Comparison of ENCODE assay signal across 1 cellular context in the genomic region with DNA sequence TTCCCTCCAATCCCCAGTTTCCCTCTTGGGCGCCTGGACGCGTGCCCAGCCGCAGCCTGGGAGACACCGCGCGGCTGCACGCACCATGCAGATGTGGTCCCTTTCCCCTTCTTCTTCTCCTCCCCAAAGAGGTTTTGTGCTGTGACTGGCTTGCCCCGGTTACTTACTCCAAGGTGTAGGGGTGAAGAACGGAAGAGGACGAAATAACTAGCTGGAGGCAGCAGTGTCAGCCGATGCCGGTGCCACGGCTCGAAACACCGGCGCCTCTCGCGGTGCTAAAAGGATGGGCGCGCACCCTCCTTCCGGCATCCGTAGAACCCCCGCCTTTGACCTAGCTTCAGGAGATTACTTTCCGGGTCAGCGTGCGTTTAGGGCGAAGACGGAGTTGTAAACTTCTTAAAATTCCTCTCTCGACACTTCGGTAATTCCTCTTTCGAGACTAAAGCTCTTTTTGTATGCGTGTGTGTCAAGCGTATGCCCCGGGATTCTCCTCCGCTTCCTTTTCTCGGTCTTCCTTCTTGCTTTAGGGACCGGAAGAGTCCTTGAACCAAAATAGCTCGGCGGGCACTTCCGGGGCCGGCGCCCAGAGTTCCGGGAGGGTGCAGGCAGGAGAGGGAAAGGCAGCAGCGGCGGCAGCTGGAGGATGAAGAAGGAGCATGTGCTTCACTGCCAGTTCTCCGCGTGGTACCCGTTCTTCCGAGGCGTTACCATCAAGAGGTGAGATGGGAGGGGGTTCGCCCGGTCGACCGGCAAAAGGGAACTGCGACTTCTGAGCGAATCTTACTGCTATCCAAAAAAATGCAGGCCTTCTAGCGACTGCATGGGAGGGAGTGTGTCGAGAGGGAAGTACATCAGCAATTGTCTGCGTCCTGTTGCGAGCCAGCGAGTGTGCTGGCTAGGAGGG.
TF ChIP-seq lines count a peak whose summit lies in the region.

A gene with protein sequence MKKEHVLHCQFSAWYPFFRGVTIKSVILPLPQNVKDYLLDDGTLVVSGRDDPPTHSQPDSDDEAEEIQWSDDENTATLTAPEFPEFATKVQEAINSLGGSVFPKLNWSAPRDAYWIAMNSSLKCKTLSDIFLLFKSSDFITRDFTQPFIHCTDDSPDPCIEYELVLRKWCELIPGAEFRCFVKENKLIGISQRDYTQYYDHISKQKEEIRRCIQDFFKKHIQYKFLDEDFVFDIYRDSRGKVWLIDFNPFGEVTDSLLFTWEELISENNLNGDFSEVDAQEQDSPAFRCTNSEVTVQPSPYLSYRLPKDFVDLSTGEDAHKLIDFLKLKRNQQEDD (plus strand): TSS at position 586 of the 904 bp plus-strand sequence. CDS start 58 bp downstream, at position 644.
A gene (minus strand): TSS at position 289 of the 904 bp plus-strand sequence. CDS start 9,600 bp downstream, outside the sequence.

TF ChIP-seq in IMR-90, 13 proteins besides CTCF, POLR2A, EP300 and RAD21 (continued from another document):
- TF ChIP-seq, protein P1, sequence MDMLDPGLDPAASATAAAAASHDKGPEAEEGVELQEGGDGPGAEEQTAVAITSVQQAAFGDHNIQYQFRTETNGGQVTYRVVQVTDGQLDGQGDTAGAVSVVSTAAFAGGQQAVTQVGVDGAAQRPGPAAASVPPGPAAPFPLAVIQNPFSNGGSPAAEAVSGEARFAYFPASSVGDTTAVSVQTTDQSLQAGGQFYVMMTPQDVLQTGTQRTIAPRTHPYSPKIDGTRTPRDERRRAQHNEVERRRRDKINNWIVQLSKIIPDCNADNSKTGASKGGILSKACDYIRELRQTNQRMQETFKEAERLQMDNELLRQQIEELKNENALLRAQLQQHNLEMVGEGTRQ (IDR thresholded peaks at IDR 0.05; ENCODE audit: low read depth, low read length) = no peak
TF ChIP-seq in IMR-90: peak in this region for 3.
